ENCODE assay signal across 8 cellular contexts in genomic region chr7:135557455-135558336, GRCh38. TPM values are rescaled to one million over a fixed set of nuclear protein-coding genes. Genes with fewer than 3 reads are reported as not detected.
DNase-seq lines count a peak whose midpoint lies in the region; ATAC-seq, FAIRE-seq and TF ChIP-seq lines count a peak whose summit lies in the region.

Gene NUP205, plus strand, starts transcription at chr7:135557917. Its CDS starts 28 bp downstream, at chr7:135557945.

- no peaks in the 10 kb centered on the region for H3K9me3 Mint-ChIP-seq in mesothelial cell of epicardium

- peak; percentile 63 for ATAC-seq in GM21360 (IDR thresholded peaks at IDR 0.05; ENCODE audit: unreplicated experiment)

- peak; percentile 53 for FAIRE-seq in endometrium (lab: Jason Lieb, UNC)

- peaks cover 2% of the 10 kb centered on the region for H3K36me3 Mint-ChIP-seq in mesothelial cell of epicardium

- H3K9me3 ChIP-seq in NT2/D1 (ENCODE audit: insufficient read depth, low read length), result no peaks in the 10 kb centered on the region

- no peaks in the 10 kb centered on the region for H3K27me3 ChIP-seq in NT2/D1 (ENCODE audit: insufficient read depth, insufficient read length)

- no peak within 1 kb of the TSS for H3K4me3 Mint-ChIP-seq in mesothelial cell of epicardium

- peaks cover under 1% of the 10 kb centered on the region for H3K4me1 ChIP-seq in NT2/D1 (ENCODE audit: insufficient read depth, insufficient read length)

- H3K4me3 ChIP-seq in NT2/D1 (ENCODE audit: insufficient read length, low read depth), result peak within 1 kb of the TSS; percentile 93

- no peaks in the 10 kb centered on the region for H3K27me3 Mint-ChIP-seq in mesothelial cell of epicardium (ENCODE audit: low read depth)

- in situ Hi-C loops in Caki2 (cut with HindIII; ENCODE audit: low pct_unique_long_range_greater_than_20kb, low sequenced_read_pairs), result no loop called here

- DNase-seq in Caki2 (ENCODE audit: low read depth) (peak; percentile 92), HT-29 (ENCODE audit: low spot score) (peak; percentile 92), NT2/D1 (ENCODE audit: low read depth, low spot score) (peak; percentile 60), mesothelial cell of epicardium (ENCODE audit: low spot score in 2 of 2, unreplicated experiment in 2 of 2) (peak; percentile 27 to 70)
- DNase-seq in activated CD8-positive, alpha-beta memory T cell treated with anti-CD3 and anti-CD28 coated beads for 48 hours (ENCODE audit: low read depth in 2 of 3, low spot score in 2 of 3), result peak; percentile 54 to 81 (median 58)
- peak; percentile 41 to 60 for DNase-seq in stimulated activated CD8-positive, alpha-beta memory T cell treated with anti-CD3 and anti-CD28 coated beads, Interleukin-15, amount 100 ng/mL, for 4 hours (ENCODE audit: low read depth in 2 of 2)

- peak within 1 kb of the TSS; percentile 40 for H3K27ac Mint-ChIP-seq in mesothelial cell of epicardium

- no peak for TF ChIP-seq CTCF in mesothelial cell of epicardium (IDR thresholded peaks at IDR 0.05; ENCODE audit: unreplicated experiment)

- H3K4me1 Mint-ChIP-seq in mesothelial cell of epicardium, result peaks cover 22% of the 10 kb centered on the region

- peak within 1 kb of the TSS; percentile 99 for H3K9ac ChIP-seq in NT2/D1 (ENCODE audit: insufficient read length, low read depth)

- H3K36me3 ChIP-seq in NT2/D1 (ENCODE audit: insufficient read depth, insufficient read length, low read length), result peaks cover 12% of the 10 kb centered on the region

RNA-seq across cellular contexts. Expression of gene NUP205, which starts in this region (rescaled TPM):
- 27.3 and 38.6 TPM in 2 replicates for total RNA-seq in Caki2 (2014; rRNA removed; shearing (Covaris generic); ENCODE audit: low replicate concordance)
- total RNA-seq in HT-29 (2014; rRNA removed; shearing (Covaris generic)), result 78.7 and 85.5 TPM in 2 replicates
- total RNA-seq in mesothelial cell of epicardium, result 81.9 to 82.7 TPM (median 82.4 TPM) in 3 replicates

Comparison
In these comparisons a context has a peak if more than half of its experiments do, and no peak if none do; other contexts are left out.
1. Peak in every context shown above with its lines: DNase-seq, ATAC-seq and H3K4me3 ChIP-seq.